18 cellular contexts compared by ENCODE assay signal in genomic region chr3:133970916-133971315, GRCh38. TPM values are rescaled to one million over a fixed set of nuclear protein-coding genes. Genes with fewer than 3 reads are reported as not detected.
"Had no signal": no experiment of that assay in that cellular context is flagged by ENCODE, and none has a peak within 500 bp of the region (broad histone marks: within the 10 kb centered on the region; RNA-seq: fewer than 3 reads in every experiment).

No MANE protein-coding gene starts in this region.

- H3K9me3 ChIP-seq: ascending aorta, breast epithelium, lower lobe of right lung, prostate gland had no signal

- H3K36me3 ChIP-seq: ascending aorta, breast epithelium, prostate gland had no signal

- H3K4me1 Mint-ChIP-seq: activated CD4-positive, alpha-beta T cell treated with anti-CD3 and anti-CD28 coated beads, Interleukin-2, amount 10 ng/mL, durations not matched to agents 7 days and 5 days; activated naive CD4-positive, alpha-beta T cell treated with anti-CD3 and anti-CD28 coated beads, Interleukin-2, amount 50 U/mL, for 24 hours; stimulated activated naive CD8-positive, alpha-beta T cell treated with anti-CD3 and anti-CD28 coated beads, Interleukin-15, amount 100 ng/mL, for 72 hours had no signal

- H3K4me3 Mint-ChIP-seq: activated CD4-positive, alpha-beta T cell treated with anti-CD3 and anti-CD28 coated beads, Interleukin-2, amount 10 ng/mL, durations not matched to agents 7 days and 5 days; activated naive CD4-positive, alpha-beta T cell treated with anti-CD3 and anti-CD28 coated beads, Interleukin-2, amount 50 U/mL, for 24 hours; activated T-cell treated with anti-CD3 and anti-CD28 coated beads, Interleukin-2, amount 50 U/mL, for 4 hours; natural killer cell treated with Interleukin-12 subunit alpha and Interleukin-12 subunit beta and Interleukin-15 and Interleukin-18, amount 100 ng/mL, for 72 hours; stimulated activated naive CD8-positive, alpha-beta T cell treated with anti-CD3 and anti-CD28 coated beads, Interleukin-15, amount 100 ng/mL, for 72 hours; T-helper 1 cell treated with Interleukin-12 subunit alpha and Interleukin-12 subunit beta and Interleukin-4 antibody, amounts not matched to agents 30 μg/mL and 1 μg/mL, for 36 hours had no signal

- H3K9me3 Mint-ChIP-seq: activated naive CD4-positive, alpha-beta T cell treated with anti-CD3 and anti-CD28 coated beads, Interleukin-2, amount 50 U/mL, for 24 hours had no signal

- H3K27me3 Mint-ChIP-seq: stimulated activated naive CD8-positive, alpha-beta T cell treated with anti-CD3 and anti-CD28 coated beads, Interleukin-15, amount 100 ng/mL, for 72 hours had no signal

- H3K36me3 Mint-ChIP-seq: activated naive CD4-positive, alpha-beta T cell treated with anti-CD3 and anti-CD28 coated beads, Interleukin-2, amount 50 U/mL, for 24 hours; natural killer cell treated with Interleukin-12 subunit alpha and Interleukin-12 subunit beta and Interleukin-15 and Interleukin-18, amount 100 ng/mL, for 72 hours had no signal

- H3K4me1 ChIP-seq: ascending aorta, breast epithelium, lower lobe of right lung, prostate gland had no signal

- H3K27me3 ChIP-seq: ascending aorta, breast epithelium had no signal

- H3K27ac Mint-ChIP-seq: activated CD4-positive, alpha-beta T cell treated with anti-CD3 and anti-CD28 coated beads, Interleukin-2, amount 10 ng/mL, durations not matched to agents 7 days and 5 days; activated naive CD4-positive, alpha-beta T cell treated with anti-CD3 and anti-CD28 coated beads, Interleukin-2, amount 50 U/mL, for 24 hours; natural killer cell treated with Interleukin-12 subunit alpha and Interleukin-12 subunit beta and Interleukin-15 and Interleukin-18, amount 100 ng/mL, for 72 hours; stimulated activated naive CD8-positive, alpha-beta T cell treated with anti-CD3 and anti-CD28 coated beads, Interleukin-15, amount 100 ng/mL, for 72 hours; T-helper 1 cell treated with Interleukin-12 subunit alpha and Interleukin-12 subunit beta and Interleukin-4 antibody, amounts not matched to agents 30 μg/mL and 1 μg/mL, for 36 hours had no signal

- DNase-seq: activated CD4-positive, alpha-beta T cell treated with anti-CD3 and anti-CD28 coated beads, Interleukin-2, amount 10 ng/mL, durations not matched to agents 7 days and 5 days; activated CD8-positive, alpha-beta memory T cell treated with anti-CD3 and anti-CD28 coated beads, Interleukin-2, amount 50 U/mL, for 4 hours; activated T-cell treated with anti-CD3 and anti-CD28 coated beads, Interleukin-2, amount 50 U/mL, for 4 hours; effector CD4-positive, alpha-beta T cell; left colon; lower lobe of right lung; occipital lobe; right cardiac atrium; small intestine; stimulated activated CD4-positive, alpha-beta T cell treated with anti-CD3 and anti-CD28 coated beads, Interleukin-4, amount 100 ng/mL, for 1 hour; stimulated activated naive CD8-positive, alpha-beta T cell treated with anti-CD3 and anti-CD28 coated beads, Interleukin-15, amount 100 ng/mL, for 72 hours had no signal

- H3K4me3 ChIP-seq: ascending aorta, breast epithelium, lower lobe of right lung, prostate gland had no signal

- ATAC-seq: activated T-cell treated with anti-CD3 and anti-CD28 coated beads, Interleukin-2, amount 50 U/mL, for 4 hours; esophagus mucosa; lower lobe of right lung; natural killer cell treated with Interleukin-12 subunit alpha and Interleukin-12 subunit beta and Interleukin-15 and Interleukin-18, amount 100 ng/mL, for 72 hours; stimulated activated naive CD8-positive, alpha-beta T cell treated with anti-CD3 and anti-CD28 coated beads, Interleukin-15, amount 100 ng/mL, for 72 hours had no signal

RNA-seq across cellular contexts. Expression of gene SLCO2A1, which starts 58.8 kb away (rescaled TPM):
- total RNA-seq: activated CD4-positive, alpha-beta T cell treated with anti-CD3 and anti-CD28 coated beads, Interleukin-2, amount 10 ng/mL, durations not matched to agents 7 days and 5 days; natural killer cell treated with Interleukin-12 subunit alpha and Interleukin-12 subunit beta and Interleukin-15 and Interleukin-18, amount 100 ng/mL, for 72 hours had no signal
